ENCODE assay signal across 10 cellular contexts in genomic region chr7:30702200-30702599, GRCh38. TPM values are rescaled to one million over a fixed set of nuclear protein-coding genes. Genes with fewer than 3 reads are reported as not detected.
DNase-seq lines count a peak whose midpoint lies in the region; ATAC-seq and TF ChIP-seq lines count a peak whose summit lies in the region.
"Had no signal": no experiment of that assay in that cellular context is flagged by ENCODE, and none has a peak within 500 bp of the region (broad histone marks: within the 10 kb centered on the region; RNA-seq: fewer than 3 reads in every experiment).

No MANE protein-coding gene starts in this region.

- TF ChIP-seq EP300 in Ishikawa (IDR thresholded peaks at IDR 0.05; ENCODE audit: borderline replicate concordance), result no peak

- H3K4me1 ChIP-seq in ascending aorta, result no peaks in the 10 kb centered on the region

- H3K4me1 Mint-ChIP-seq in WTC11 (peaks cover 22% of the 10 kb centered on the region), memory B cell (peaks cover 3% of the 10 kb centered on the region)

- CTCF ChIA-PET in WTC11 (lab: Charles Lee), result interaction anchor here (0.9 to 9.0 kb wide), 8 partner anchors 9 to 89 kb away, joined by 3 to 57 read pairs (median 8); partner anchors contain the start of gene CRHR2

- H3K9me3 ChIP-seq in ascending aorta, result no peaks in the 10 kb centered on the region

- DNase-seq in NCI-H82 (lab: John Stamatoyannopoulos, UW), result peak; percentile 41
- DNase-seq in NCI-H82 treated with DMSO at 0.1 percent for 48 hours (lab: John Stamatoyannopoulos, UW; ENCODE audit: unreplicated experiment), result no peak
- DNase-seq in WTC11 (ENCODE audit: low spot score), result no peak
- DNase-seq in memory B cell (ENCODE audit: low spot score in 2 of 2), result no peak
- no peak for DNase-seq in DMS153 treated with DMSO at 0.1 percent for 48 hours (lab: John Stamatoyannopoulos, UW; ENCODE audit: unreplicated experiment)
- DNase-seq in ascending aorta (ENCODE audit: low spot score in 2 of 2), result no peak
- DNase-seq: kidney glomerular epithelial cell, nucleus accumbens had no signal

- TF ChIP-seq CTCF in WTC11 (IDR thresholded peaks at IDR 0.05) (0 out of 2 replicates have a peak, but pooled peaks have one; percentile 22), ascending aorta (IDR thresholded peaks at IDR 0.05) (no peak)

- H3K36me3 ChIP-seq in ascending aorta, result no peaks in the 10 kb centered on the region

- H3K27me3 Mint-ChIP-seq in WTC11 (ENCODE audit: low read depth), result peaks cover 5% of the 10 kb centered on the region
- peaks cover 12% of the 10 kb centered on the region for H3K27me3 Mint-ChIP-seq in memory B cell

- no peak overlapping the region for H3K4me3 Mint-ChIP-seq in WTC11
- no peak overlapping the region for H3K4me3 Mint-ChIP-seq in memory B cell

- POLR2A ChIA-PET in WTC11 (lab: Charles Lee), result no interaction called here

- H3K27ac Mint-ChIP-seq in WTC11, result no peak overlapping the region
- no peak overlapping the region for H3K27ac Mint-ChIP-seq in memory B cell

- H3K9me3 Mint-ChIP-seq in WTC11, result no peaks in the 10 kb centered on the region
- H3K9me3 Mint-ChIP-seq in memory B cell, result peaks cover 3% of the 10 kb centered on the region

- intact Hi-C loops in ascending aorta (cut with DNase I), result no loop called here

- no peak overlapping the region for H3K27ac ChIP-seq in ascending aorta

- H3K36me3 Mint-ChIP-seq in WTC11 (no peaks in the 10 kb centered on the region), memory B cell (no peaks in the 10 kb centered on the region)

- no peak overlapping the region for H3K4me3 ChIP-seq in ascending aorta

- TF ChIP-seq RAD21 in Ishikawa (IDR thresholded peaks at IDR 0.05; ENCODE audit: low read depth), result peak; percentile 37; the same call in 1 of the 2 replicates

- no peaks in the 10 kb centered on the region for H3K27me3 ChIP-seq in ascending aorta

- peak; percentile 13; the same call in 1 of the 2 replicates for ATAC-seq in WTC11
- ATAC-seq in memory B cell (ENCODE audit: low read depth), result peak; percentile 38
- ATAC-seq in GM18858 (IDR thresholded peaks at IDR 0.05; ENCODE audit: unreplicated experiment), result no peak

TF ChIP-seq in Ishikawa, 13 proteins besides CTCF, POLR2A, EP300 and RAD21:
- no peak for TF ChIP-seq ZBTB7A (IDR thresholded peaks at IDR 0.05; ENCODE audit: low read depth)
- TF ChIP-seq CEBPB (IDR thresholded peaks at IDR 0.05), result no peak
- no peak for TF ChIP-seq EGR1 (IDR thresholded peaks at IDR 0.05)
- TF ChIP-seq TAF1 (IDR thresholded peaks at IDR 0.05; ENCODE audit: low read depth), result no peak
- no peak for TF ChIP-seq MAX (IDR thresholded peaks at IDR 0.05)
- TF ChIP-seq YY1 (IDR thresholded peaks at IDR 0.05; ENCODE audit: low read depth), result no peak
- TF ChIP-seq NFIC (IDR thresholded peaks at IDR 0.05), result no peak
- TF ChIP-seq FOXM1 (IDR thresholded peaks at IDR 0.05; ENCODE audit: borderline replicate concordance, low read depth), result no peak
- TF ChIP-seq TEAD4 (IDR thresholded peaks at IDR 0.05), result no peak
- TF ChIP-seq CREB1 (IDR thresholded peaks at IDR 0.05; ENCODE audit: low read depth), result no peak
- no peak for TF ChIP-seq TCF12 (IDR thresholded peaks at IDR 0.05; ENCODE audit: low read depth)
- no peak for TF ChIP-seq REST (IDR thresholded peaks at IDR 0.05; ENCODE audit: low read depth)
- TF ChIP-seq USF1 (IDR thresholded peaks at IDR 0.05), result no peak

TF ChIP-seq in WTC11, 78 proteins besides CTCF, POLR2A, EP300 and RAD21:
- no peak for TF ChIP-seq CBFB (CRISPR knock-in tag; IDR thresholded peaks at IDR 0.05; ENCODE audit: low read depth)
- TF ChIP-seq NFE2L1 (CRISPR knock-in tag; IDR thresholded peaks at IDR 0.05), result no peak
- TF ChIP-seq ZNF263 (CRISPR knock-in tag; IDR thresholded peaks at IDR 0.05; ENCODE audit: low read depth), result no peak
- TF ChIP-seq NFATC4 (CRISPR knock-in tag; IDR thresholded peaks at IDR 0.05), result no peak
- TF ChIP-seq ATF3 (CRISPR knock-in tag; conservative IDR thresholded peaks at IDR 0.05), result no peak
- no peak for TF ChIP-seq E2F4 (CRISPR knock-in tag; IDR thresholded peaks at IDR 0.05; ENCODE audit: borderline replicate concordance, low read depth)
- TF ChIP-seq CDX4 (CRISPR knock-in tag; IDR thresholded peaks at IDR 0.05; ENCODE audit: borderline replicate concordance), result no peak
- TF ChIP-seq TCF7 (CRISPR knock-in tag; IDR thresholded peaks at IDR 0.05; ENCODE audit: low read depth), result no peak
- TF ChIP-seq FOXK1 (CRISPR knock-in tag; IDR thresholded peaks at IDR 0.05), result no peak
- no peak for TF ChIP-seq MAX (CRISPR knock-in tag; IDR thresholded peaks at IDR 0.05)
- TF ChIP-seq ZNF317 (CRISPR knock-in tag; IDR thresholded peaks at IDR 0.05; ENCODE audit: borderline replicate concordance, low read depth), result no peak
- TF ChIP-seq IRF2 (CRISPR knock-in tag; IDR thresholded peaks at IDR 0.05; ENCODE audit: borderline replicate concordance, low read depth), result no peak
- no peak for TF ChIP-seq SOX15 (CRISPR knock-in tag; IDR thresholded peaks at IDR 0.05)
- TF ChIP-seq FOXP1 (CRISPR knock-in tag; IDR thresholded peaks at IDR 0.05; ENCODE audit: borderline replicate concordance), result no peak

RNA-seq across cellular contexts. Expression of gene CRHR2, which starts 19.9 kb away (rescaled TPM):
- total RNA-seq in WTC11 (2021) (0.09 to 0.25 TPM (median 0.22 TPM) in 3 replicates), ascending aorta (3.1 TPM)

RNA-seq across cellular contexts. Expression of gene INMT, which starts 49.7 kb away (rescaled TPM):
- 3.5 to 5.6 TPM (median 4.4 TPM) in 3 replicates for total RNA-seq in WTC11 (2021)
- 51.8 TPM for total RNA-seq in ascending aorta
